8 cellular contexts compared by ENCODE assay signal in the genomic region with DNA sequence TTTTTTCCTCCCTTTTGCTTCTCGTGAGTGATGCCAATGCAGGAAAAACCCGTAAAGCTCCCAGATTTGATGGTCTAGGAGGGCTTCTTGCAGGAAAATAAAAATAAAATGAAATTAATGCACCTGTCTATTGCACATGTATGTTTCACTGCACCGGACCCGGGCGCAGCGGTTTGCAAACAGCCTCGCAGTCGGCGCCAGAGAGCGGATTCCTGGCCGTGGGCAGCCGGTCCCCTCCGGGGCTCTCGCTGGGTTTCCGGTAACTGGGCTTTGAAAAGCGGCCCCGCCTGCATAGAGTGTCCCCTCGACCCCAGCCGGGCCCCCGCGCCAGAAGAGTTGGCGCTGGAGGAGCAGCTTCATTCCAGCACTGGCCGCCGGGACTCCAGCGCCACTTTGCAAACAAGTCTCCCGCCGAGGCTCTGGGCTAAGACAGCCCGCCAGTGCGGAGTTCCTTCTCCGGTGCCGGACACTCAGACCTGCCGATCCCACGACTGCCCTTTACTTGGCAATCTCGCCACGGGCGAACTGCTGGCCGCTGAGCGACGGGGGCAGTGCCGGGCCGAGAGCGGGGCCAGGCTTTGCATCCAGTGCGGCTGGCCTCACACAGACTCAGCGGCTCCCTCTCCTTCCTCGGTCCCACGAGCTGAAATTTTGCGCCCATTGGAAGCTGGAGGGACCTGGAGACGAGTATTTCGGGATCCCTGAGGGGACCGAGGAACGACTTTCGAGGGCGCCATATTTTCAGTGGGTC. TPM values are rescaled to one million over a fixed set of nuclear protein-coding genes. Genes with fewer than 3 reads are reported as not detected.
DNase-seq lines count a peak whose midpoint lies in the region; ATAC-seq and TF ChIP-seq lines count a peak whose summit lies in the region.

No MANE protein-coding gene starts in this region.

- peak overlapping the region; percentile 38 for H3K9ac ChIP-seq in SK-N-MC (ENCODE audit: insufficient read length)

- no peak overlapping the region for H3K27ac ChIP-seq in SK-N-MC
- peak overlapping the region; percentile 80 to 91 (median 82) for H3K27ac ChIP-seq in sigmoid colon

- intact Hi-C loops in MCF 10A (cut with micrococcal nuclease) = loop anchor here (1.0 to 10.0 kb wide), 8 partner anchors 81 to 701 kb away; no protein-coding TSS in a partner anchor
- intact Hi-C loops in sigmoid colon (cut with DNase I) = loop anchor here (2.0 kb wide), 2 partner anchors 258 to 352 kb away; no protein-coding TSS in a partner anchor

- CTCF ChIA-PET in MCF 10A (lab: Yijun Ruan, JAX) = interaction anchor here (0.6 to 2.4 kb wide), 17 partner anchors 12 to 687 kb away, joined by 3 to 22 read pairs (median 3); no protein-coding TSS in a partner anchor

- no peak overlapping the region for H3K27ac Mint-ChIP-seq in MCF 10A (ENCODE audit: low read depth, unreplicated experiment)

- peaks cover 0 to 28% (median 15%) of the 10 kb centered on the region in 4 donors for H3K4me1 ChIP-seq in sigmoid colon

- DNase-seq in NCI-H82 (lab: John Stamatoyannopoulos, UW) (peak; percentile 65), NCI-H82 treated with DMSO at 0.1 percent for 48 hours (lab: John Stamatoyannopoulos, UW; ENCODE audit: unreplicated experiment) (no peak), SK-N-MC (ENCODE audit: low read depth, low spot score) (no peak), MCF 10A (ENCODE audit: unreplicated experiment) (peak; percentile 48), sigmoid colon (peak; percentile 74)

- ATAC-seq in HG03066 (IDR thresholded peaks at IDR 0.05; ENCODE audit: low read depth, unreplicated experiment) = peak; percentile 22
- no peak for ATAC-seq in GM18858 (IDR thresholded peaks at IDR 0.05; ENCODE audit: unreplicated experiment)

- H3K9me3 ChIP-seq in SK-N-MC (ENCODE audit: low read depth, low read length) (no peaks in the 10 kb centered on the region), iPS-18c (ENCODE audit: control insufficient read depth, insufficient read depth, low read length) (no peaks in the 10 kb centered on the region), sigmoid colon (no peaks in the 10 kb centered on the region)

- H3K4me1 Mint-ChIP-seq in MCF 10A (ENCODE audit: insufficient read depth, unreplicated experiment) = peaks cover 9% of the 10 kb centered on the region

- H3K4me3 ChIP-seq in SK-N-MC = peak overlapping the region; percentile 96
- H3K4me3 ChIP-seq in iPS-18c (ENCODE audit: insufficient read depth, low read depth, low read length) = peak overlapping the region; percentile 96
- H3K4me3 ChIP-seq in sigmoid colon = peak overlapping the region; percentile 60 to 88 (median 84)

- BruUV-seq in MCF 10A (replicated peaks; lab: Mats Ljungman, UMichigan) = TSS peak; percentile 37

- no peaks in the 10 kb centered on the region for H3K9me3 Mint-ChIP-seq in MCF 10A (ENCODE audit: unreplicated experiment)

- no peaks in the 10 kb centered on the region for H3K27me3 ChIP-seq in sigmoid colon

- H3K27me3 Mint-ChIP-seq in MCF 10A (ENCODE audit: insufficient read depth, unreplicated experiment) = no peaks in the 10 kb centered on the region

- 0 to 1% methylated on average over 53 of the region's 53 CpGs for WGBS in sigmoid colon, 2 donors

- TF ChIP-seq EP300 in sigmoid colon (IDR thresholded peaks at IDR 0.05) = no peak

- TF ChIP-seq POLR2A in sigmoid colon (IDR thresholded peaks at IDR 0.05) = no peak

- POLR2A ChIA-PET in MCF 10A (lab: Yijun Ruan, JAX) = interaction anchor here (0.6 to 3.2 kb wide), 13 partner anchors 13 to 911 kb away, joined by 3 to 30 read pairs (median 5); no protein-coding TSS in a partner anchor

- no peaks in the 10 kb centered on the region for H3K36me3 ChIP-seq in SK-N-MC (ENCODE audit: insufficient read depth, low read length)
- H3K36me3 ChIP-seq in sigmoid colon = no peaks in the 10 kb centered on the region

- H3K36me3 Mint-ChIP-seq in MCF 10A (ENCODE audit: insufficient read depth, unreplicated experiment) = no peaks in the 10 kb centered on the region

- peak overlapping the region; percentile 90 for H3K4me3 Mint-ChIP-seq in MCF 10A (ENCODE audit: unreplicated experiment)

- TF ChIP-seq CTCF in MCF 10A (IDR thresholded peaks at IDR 0.05; ENCODE audit: unreplicated experiment) (no peak), sigmoid colon (IDR thresholded peaks at IDR 0.05) (no peak)

RNA-seq across cellular contexts. Expression of gene TLN2, which starts 0.6 kb away (rescaled TPM):
- 18.2 and 39.7 TPM in 2 replicates for total RNA-seq in MCF 10A (2022)
- total RNA-seq in sigmoid colon = 10 to 100 TPM in 3 of 4 donors, 1 to 10 TPM in 1; 9.8 to 35.2 (median 15.4) TPM
- polyA plus RNA-seq in sigmoid colon = 10 to 100 TPM in 1 of 3 donors, 1 to 10 TPM in 2; 5.4 to 10.8 (median 6.9) TPM

Comparison
In these comparisons a context has a peak if more than half of its experiments do, and no peak if none do; other contexts are left out.
1. DNase-seq: peak in NCI-H82 (single experiment), MCF 10A (single experiment) and sigmoid colon (single experiment); none in NCI-H82 treated with DMSO at 0.1 percent for 48 hours (single experiment) and SK-N-MC (single experiment).
2. Peak in every context shown above with its lines, with median percentiles within 50 percentile points of each other: H3K4me3 ChIP-seq.